ENCODE assay signal across 30 cellular contexts in the genomic region with DNA sequence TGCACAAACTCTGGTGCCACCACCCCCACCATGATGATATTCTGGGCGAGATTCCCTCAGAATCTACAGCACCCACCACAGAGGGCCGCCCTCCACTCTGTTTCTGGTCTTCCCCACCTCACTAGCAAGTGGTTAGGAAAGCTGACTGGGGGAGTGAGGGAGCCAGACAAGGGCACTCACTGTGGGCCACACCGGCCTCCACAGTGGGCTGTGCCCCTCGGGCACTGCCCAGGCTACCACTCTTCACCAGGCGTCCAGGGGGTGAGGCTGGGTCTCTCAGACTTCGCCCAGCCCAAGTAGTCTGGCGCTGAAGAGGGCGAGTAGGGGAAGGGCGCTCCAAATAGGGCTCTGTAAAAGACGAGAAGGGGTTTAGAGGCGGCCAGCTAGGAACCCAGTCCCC.
"Had no signal": no experiment of that assay in that cellular context is flagged by ENCODE, and none has a peak within 500 bp of the region (broad histone marks: within the 10 kb centered on the region; RNA-seq: fewer than 3 reads in every experiment).

No MANE protein-coding gene starts in this region.

- ATAC-seq: activated CD8-positive, alpha-beta T cell treated with anti-CD3 and anti-CD28 coated beads, Interleukin-2, amount 10 ng/mL, durations not matched to agents 7 days and 5 days; Panc1; WTC11 had no signal

- H3K4me1 Mint-ChIP-seq: WTC11 had no signal

- H3K9me3 ChIP-seq: breast epithelium, MG63, SJCRH30 had no signal

- H3K9me3 Mint-ChIP-seq: activated naive CD4-positive, alpha-beta T cell treated with anti-CD3 and anti-CD28 coated beads, Interleukin-2, amount 10 ng/mL, durations not matched to agents 7 days and 5 days; activated naive CD8-positive, alpha-beta T cell treated with anti-CD3 and anti-CD28 coated beads for 36 hours; T-helper 1 cell treated with Interleukin-12 subunit alpha and Interleukin-12 subunit beta and Interleukin-4 antibody, amounts not matched to agents 30 μg/mL and 1 μg/mL, for 36 hours; WTC11 had no signal

- H3K4me3 ChIP-seq: breast epithelium, MG63, SJCRH30 had no signal

- H3K4me3 Mint-ChIP-seq: activated CD8-positive, alpha-beta T cell treated with anti-CD3 and anti-CD28 coated beads, Interleukin-2, amount 10 ng/mL, durations not matched to agents 7 days and 5 days; activated naive CD4-positive, alpha-beta T cell treated with anti-CD3 and anti-CD28 coated beads, Interleukin-2, amount 10 ng/mL, durations not matched to agents 7 days and 5 days; activated naive CD8-positive, alpha-beta T cell treated with anti-CD3 and anti-CD28 coated beads for 36 hours; T-helper 1 cell treated with Interleukin-12 subunit alpha and Interleukin-12 subunit beta and Interleukin-4 antibody, amounts not matched to agents 30 μg/mL and 1 μg/mL, for 36 hours; WTC11 had no signal

- H3K27ac ChIP-seq: breast epithelium, SJCRH30 had no signal

- H3K27ac Mint-ChIP-seq: activated CD8-positive, alpha-beta T cell treated with anti-CD3 and anti-CD28 coated beads, Interleukin-2, amount 10 ng/mL, durations not matched to agents 7 days and 5 days; T-helper 1 cell treated with Interleukin-12 subunit alpha and Interleukin-12 subunit beta and Interleukin-4 antibody, amounts not matched to agents 30 μg/mL and 1 μg/mL, for 36 hours; WTC11 had no signal

- H3K4me1 ChIP-seq: breast epithelium, SJCRH30 had no signal

- H3K27me3 ChIP-seq: breast epithelium, MG63, SJCRH30 had no signal

- DNase-seq: activated CD4-positive, alpha-beta T cell treated with anti-CD3 and anti-CD28 coated beads for 48 hours; activated CD4-positive, alpha-beta T cell treated with anti-CD3 and anti-CD28 coated beads, Interleukin-2, amount 50 U/mL, for 4 hours; activated CD4-positive, CD25-positive, alpha-beta regulatory T cell treated with anti-CD3 and anti-CD28 coated beads, Interleukin-2, amount 50 U/mL, for 72 hours; activated CD8-positive, alpha-beta memory T cell treated with anti-CD3 and anti-CD28 coated beads, Interleukin-2, amount 50 U/mL, for 48 hours; activated CD8-positive, alpha-beta T cell treated with anti-CD3 and anti-CD28 coated beads, Interleukin-2, amount 10 ng/mL, durations not matched to agents 7 days and 5 days; activated gamma-delta T cell treated with Interleukin-2 at 50 U/mL for 16 hours; activated naive CD8-positive, alpha-beta T cell treated with anti-CD3 and anti-CD28 coated beads for 36 hours; activated T-cell treated with anti-CD3 and anti-CD28 coated beads, Interleukin-2, amount 50 U/mL, for 1 hour; caudate nucleus; MG63; MV-4-11; NCI-H1092 treated with DMSO at 0.1 percent for 48 hours; NCI-H1417 treated with DMSO at 0.1 percent for 48 hours; NCI-H1694; NCI-H2029; NCI-H2107; NCI-H2171 treated with DMSO at 0.1 percent for 48 hours; NCI-H226; NCI-H526 treated with DMSO at 0.1 percent for 48 hours; NCI-H82; OCI-M1; Right ventricle myocardium superior; RPMI8226; SJCRH30; T-helper 9 cell had no signal

- H3K27me3 Mint-ChIP-seq: activated naive CD4-positive, alpha-beta T cell treated with anti-CD3 and anti-CD28 coated beads, Interleukin-2, amount 10 ng/mL, durations not matched to agents 7 days and 5 days; activated naive CD8-positive, alpha-beta T cell treated with anti-CD3 and anti-CD28 coated beads for 36 hours had no signal
